Comparison of ENCODE assay signal across 14 cellular contexts in genomic region chr11:67450796-67451657, GRCh38. TPM values are rescaled to one million over a fixed set of nuclear protein-coding genes. Genes with fewer than 3 reads are reported as not detected.
DNase-seq lines count a peak whose midpoint lies in the region; ATAC-seq, FAIRE-seq and TF ChIP-seq lines count a peak whose summit lies in the region.
"Had no signal": no experiment of that assay in that cellular context is flagged by ENCODE, and none has a peak within 500 bp of the region (broad histone marks: within the 10 kb centered on the region; RNA-seq: fewer than 3 reads in every experiment).

No MANE protein-coding gene starts in this region.

- FAIRE-seq in GM12892 (lab: Jason Lieb, UNC), result no peak
- FAIRE-seq: HepG2 had no signal

- peak overlapping the region; percentile 94 for H3K27ac Mint-ChIP-seq in stimulated activated naive B cell treated with anti-CD40 and anti-IgM and Interleukin-4, amounts not matched to agents 10 μg/mL and 1 μg/mL and 100 μg/mL, for 72 hours

- H3K27me3 ChIP-seq in right atrium auricular region, result no peaks in the 10 kb centered on the region

- H3K4me1 ChIP-seq in right atrium auricular region, result no peaks in the 10 kb centered on the region
- H3K4me1 ChIP-seq: HAP-1 had no signal

- no peak for TF ChIP-seq POLR2A in GM12892 (IDR thresholded peaks at IDR 0.05; ENCODE audit: low read depth, low read length)

- peak; percentile 50 for DNase-seq in activated CD8-positive, alpha-beta memory T cell treated with anti-CD3 and anti-CD28 coated beads, Interleukin-2, amount 50 U/mL, for 48 hours
- no peak for DNase-seq in activated CD8-positive, alpha-beta memory T cell treated with anti-CD3 and anti-CD28 coated beads for 24 hours
- DNase-seq in myocyte (ENCODE audit: low read depth) (peak; percentile 56), GM12892 (ENCODE audit: insufficient read length) (no peak), right atrium auricular region (ENCODE audit: low spot score) (no peak), GM13976 (ENCODE audit: low spot score) (no peak)
- DNase-seq in stimulated activated naive B cell treated with anti-CD40 and anti-IgM and Interleukin-4, amounts not matched to agents 10 μg/mL and 1 μg/mL and 100 μg/mL, for 72 hours, result no peak
- DNase-seq: NCI-H1694 treated with DMSO at 0.1 percent for 48 hours, NCI-H446 had no signal

- peaks cover 38 to 81% of the 10 kb centered on the region in 2 donors for H3K4me1 Mint-ChIP-seq in stimulated activated naive B cell treated with anti-CD40 and anti-IgM and Interleukin-4, amounts not matched to agents 10 μg/mL and 1 μg/mL and 100 μg/mL, for 72 hours

- H3K9me3 ChIP-seq in right atrium auricular region, result no peaks in the 10 kb centered on the region
- H3K9me3 ChIP-seq: HAP-1 had no signal

- H3K36me3 Mint-ChIP-seq in stimulated activated naive B cell treated with anti-CD40 and anti-IgM and Interleukin-4, amounts not matched to agents 10 μg/mL and 1 μg/mL and 100 μg/mL, for 72 hours, result no peaks in the 10 kb centered on the region

- no peaks in the 10 kb centered on the region for H3K27me3 Mint-ChIP-seq in stimulated activated naive B cell treated with anti-CD40 and anti-IgM and Interleukin-4, amounts not matched to agents 10 μg/mL and 1 μg/mL and 100 μg/mL, for 72 hours

- in situ Hi-C loops in GM13976 (cut with MboI; ENCODE audit: low sequenced_read_pairs, unreplicated experiment), result no loop called here

- no peak for ATAC-seq in stimulated activated naive B cell treated with anti-CD40 and anti-IgM and Interleukin-4, amounts not matched to agents 10 μg/mL and 1 μg/mL and 100 μg/mL, for 72 hours (replicated peaks)

- no peaks in the 10 kb centered on the region for H3K9me3 Mint-ChIP-seq in stimulated activated naive B cell treated with anti-CD40 and anti-IgM and Interleukin-4, amounts not matched to agents 10 μg/mL and 1 μg/mL and 100 μg/mL, for 72 hours

- TF ChIP-seq CTCF in VCaP (conservative IDR thresholded peaks at IDR 0.05) (no peak), right atrium auricular region (IDR thresholded peaks at IDR 0.05) (no peak), GM13976 (IDR thresholded peaks at IDR 0.05; ENCODE audit: borderline replicate concordance, control extremely low read depth, extremely low read depth, insufficient read depth, missing control alignments) (no peak)

- H3K36me3 ChIP-seq in right atrium auricular region, result no peaks in the 10 kb centered on the region
- H3K36me3 ChIP-seq: HAP-1 had no signal

- H3K4me3 ChIP-seq in right atrium auricular region, result no peak overlapping the region
- H3K4me3 ChIP-seq: HAP-1 had no signal

- H3K27ac ChIP-seq in VCaP (peak overlapping the region; percentile 72), right atrium auricular region (no peak overlapping the region)
- H3K27ac ChIP-seq: KMS-11 had no signal

- peak overlapping the region in 1 of 2 donors; percentile 32 for H3K4me3 Mint-ChIP-seq in stimulated activated naive B cell treated with anti-CD40 and anti-IgM and Interleukin-4, amounts not matched to agents 10 μg/mL and 1 μg/mL and 100 μg/mL, for 72 hours

RNA-seq across cellular contexts. Expression of gene GPR152, which starts 1.5 kb away (rescaled TPM):
- not detected in 2 replicates for total RNA-seq in myocyte
- polyA plus RNA-seq in myocyte (2012), result not detected
- 0.19 TPM for polyA plus RNA-seq in GM12892 (2012; ENCODE audit: missing spikeins)
- total RNA-seq in right atrium auricular region, result not detected
- total RNA-seq: HepG2, MCF 10A had no signal
- polyA plus RNA-seq: HepG2 had no signal

RNA-seq across cellular contexts. Expression of gene CABP4, which starts 4.1 kb away (rescaled TPM):
- total RNA-seq in myocyte (1.7 and 4.9 TPM in 2 replicates), right atrium auricular region (1 to 10 TPM in 1 of 2 donors, not detected in 1; 1.3 TPM)
- polyA plus RNA-seq in myocyte (2012), result 2.1 TPM
- polyA plus RNA-seq in GM12892 (2012; ENCODE audit: missing spikeins), result 0.59 TPM
- total RNA-seq: HepG2, MCF 10A had no signal
- polyA plus RNA-seq: HepG2 had no signal

RNA-seq across cellular contexts. Expression of gene CORO1B, which starts 7.8 kb away (rescaled TPM):
- total RNA-seq in myocyte (64.5 and 66.9 TPM in 2 replicates), right atrium auricular region (10 to 100 TPM; 16.0 to 25.5 TPM)
- polyA plus RNA-seq in myocyte (2012), result 50.9 TPM
- 18.3 TPM for polyA plus RNA-seq in GM12892 (2012; ENCODE audit: missing spikeins)

RNA-seq across cellular contexts. Expression of gene PTPRCAP, which starts 13.5 kb away (rescaled TPM):
- 0.88 and 0.94 TPM in 2 replicates for total RNA-seq in myocyte
- polyA plus RNA-seq in myocyte (2012), result 0.62 TPM
- 24.9 TPM for polyA plus RNA-seq in GM12892 (2012; ENCODE audit: missing spikeins)
- 1 to 10 TPM; 1.9 to 2.8 TPM for total RNA-seq in right atrium auricular region

RNA-seq across cellular contexts. Expression of gene TMEM134, which starts 18.0 kb away (rescaled TPM):
- total RNA-seq in myocyte (62.2 and 144 TPM in 2 replicates), right atrium auricular region (100 to 1,000 TPM in 1 of 2 donors, 10 to 100 TPM in 1; 74.4 to 140 TPM)
- 134 TPM for polyA plus RNA-seq in myocyte (2012)
- 28.4 TPM for polyA plus RNA-seq in GM12892 (2012; ENCODE audit: missing spikeins)

Comparison
In these comparisons a context has a peak if more than half of its experiments do, and no peak if none do; other contexts are left out.
1. DNase-seq: peak in activated CD8-positive, alpha-beta memory T cell treated with anti-CD3 and anti-CD28 coated beads, Interleukin-2, amount 50 U/mL, for 48 hours (single experiment) and myocyte (single experiment); none in activated CD8-positive, alpha-beta memory T cell treated with anti-CD3 and anti-CD28 coated beads for 24 hours (single experiment), stimulated activated naive B cell treated with anti-CD40 and anti-IgM and Interleukin-4, amounts not matched to agents 10 μg/mL and 1 μg/mL and 100 μg/mL, for 72 hours (single experiment), GM12892 (single experiment), right atrium auricular region (single experiment) and GM13976 (single experiment).